ENCODE assay signal across 9 cellular contexts in genomic region chr4:42396361-42397255, GRCh38. TPM values are rescaled to one million over a fixed set of nuclear protein-coding genes. Genes with fewer than 3 reads are reported as not detected.
DNase-seq lines count a peak whose midpoint lies in the region; ATAC-seq and TF ChIP-seq lines count a peak whose summit lies in the region.
"Had no signal": no experiment of that assay in that cellular context is flagged by ENCODE, and none has a peak within 500 bp of the region (broad histone marks: within the 10 kb centered on the region; RNA-seq: fewer than 3 reads in every experiment).

No MANE protein-coding gene starts in this region.

- no peaks in the 10 kb centered on the region for H3K9me3 ChIP-seq in neural cell (ENCODE audit: low read length)

- H2AFZ ChIP-seq in neural cell (ENCODE audit: low read depth, low read length): no peak overlapping the region

- H3K4me2 ChIP-seq in neural cell (ENCODE audit: low read length): peak overlapping the region; percentile 39

- no peaks in the 10 kb centered on the region for H3K36me3 ChIP-seq in neural cell (ENCODE audit: insufficient read depth, low read length)

- TF ChIP-seq CTCF in coronary artery (IDR thresholded peaks at IDR 0.05) (no peak), neural cell (IDR thresholded peaks at IDR 0.05; ENCODE audit: poor library complexity, severe bottlenecking) (no peak)

- ATAC-seq in HG03025 (IDR thresholded peaks at IDR 0.05; ENCODE audit: low FRiP score, unreplicated experiment): peak; percentile 22

- H3F3A ChIP-seq in neural cell (ENCODE audit: insufficient read depth, low read length, poor library complexity, severe bottlenecking): no peaks in the 10 kb centered on the region

- H3K79me2 ChIP-seq in neural cell (replicated peaks; ENCODE audit: insufficient read depth, low read length): no peaks in the 10 kb centered on the region

- H3K4me3 ChIP-seq in coronary artery: peak overlapping the region; percentile 83
- peak overlapping the region; percentile 83 for H3K4me3 ChIP-seq in neural cell (ENCODE audit: low read length)

- DNase-seq in COLO668 (lab: John Stamatoyannopoulos, UW; ENCODE audit: unreplicated experiment): peak; percentile 34
- no peak for DNase-seq in coronary artery (ENCODE audit: low spot score)
- DNase-seq in NCI-H1048 (lab: John Stamatoyannopoulos, UW): no peak
- DNase-seq in stimulated activated CD8-positive, alpha-beta memory T cell treated with anti-CD3 and anti-CD28 coated beads, Interleukin-4, amount 100 ng/mL, for 48 hours: no peak
- DNase-seq in NCI-H1417 treated with DMSO at 0.1 percent for 48 hours (lab: John Stamatoyannopoulos, UW): no peak
- no peak for DNase-seq in COR-L47 (lab: John Stamatoyannopoulos, UW)
- DNase-seq: stimulated activated CD4-positive, alpha-beta T cell treated with anti-CD3 and anti-CD28 coated beads, Interleukin-4, amount 100 ng/mL, for 24 hours had no signal

- no peaks in the 10 kb centered on the region for H3K9me2 ChIP-seq in neural cell (ENCODE audit: insufficient read depth, low read length)

- no peak for TF ChIP-seq RAD21 in neural cell (conservative IDR thresholded peaks at IDR 0.05)

- no peaks in the 10 kb centered on the region for H4K20me1 ChIP-seq in neural cell (ENCODE audit: insufficient read depth)

- no peak for TF ChIP-seq EP300 in neural cell (conservative IDR thresholded peaks at IDR 0.05; ENCODE audit: poor library complexity, severe bottlenecking)

- no peak overlapping the region for H3K27ac ChIP-seq in coronary artery
- no peak overlapping the region for H3K27ac ChIP-seq in neural cell (ENCODE audit: low read length)

- H3K27me3 ChIP-seq in neural cell (ENCODE audit: insufficient read depth, low read depth, low read length): peaks cover 71% of the 10 kb centered on the region

- no peak overlapping the region for H3K9ac ChIP-seq in neural cell (ENCODE audit: low read length)

TF ChIP-seq in neural cell, 6 proteins besides CTCF, POLR2A, EP300 and RAD21:
- peak; percentile 34 for TF ChIP-seq EZH2 (IDR thresholded peaks at IDR 0.05; ENCODE audit: borderline replicate concordance, insufficient read depth, low read length, poor library complexity, severe bottlenecking)
- TF ChIP-seq POLR2AphosphoS5 (IDR thresholded peaks at IDR 0.05): peak; percentile 31
- no peak for TF ChIP-seq SMC3 (conservative IDR thresholded peaks at IDR 0.05; ENCODE audit: poor library complexity)
- TF ChIP-seq, protein P1, sequence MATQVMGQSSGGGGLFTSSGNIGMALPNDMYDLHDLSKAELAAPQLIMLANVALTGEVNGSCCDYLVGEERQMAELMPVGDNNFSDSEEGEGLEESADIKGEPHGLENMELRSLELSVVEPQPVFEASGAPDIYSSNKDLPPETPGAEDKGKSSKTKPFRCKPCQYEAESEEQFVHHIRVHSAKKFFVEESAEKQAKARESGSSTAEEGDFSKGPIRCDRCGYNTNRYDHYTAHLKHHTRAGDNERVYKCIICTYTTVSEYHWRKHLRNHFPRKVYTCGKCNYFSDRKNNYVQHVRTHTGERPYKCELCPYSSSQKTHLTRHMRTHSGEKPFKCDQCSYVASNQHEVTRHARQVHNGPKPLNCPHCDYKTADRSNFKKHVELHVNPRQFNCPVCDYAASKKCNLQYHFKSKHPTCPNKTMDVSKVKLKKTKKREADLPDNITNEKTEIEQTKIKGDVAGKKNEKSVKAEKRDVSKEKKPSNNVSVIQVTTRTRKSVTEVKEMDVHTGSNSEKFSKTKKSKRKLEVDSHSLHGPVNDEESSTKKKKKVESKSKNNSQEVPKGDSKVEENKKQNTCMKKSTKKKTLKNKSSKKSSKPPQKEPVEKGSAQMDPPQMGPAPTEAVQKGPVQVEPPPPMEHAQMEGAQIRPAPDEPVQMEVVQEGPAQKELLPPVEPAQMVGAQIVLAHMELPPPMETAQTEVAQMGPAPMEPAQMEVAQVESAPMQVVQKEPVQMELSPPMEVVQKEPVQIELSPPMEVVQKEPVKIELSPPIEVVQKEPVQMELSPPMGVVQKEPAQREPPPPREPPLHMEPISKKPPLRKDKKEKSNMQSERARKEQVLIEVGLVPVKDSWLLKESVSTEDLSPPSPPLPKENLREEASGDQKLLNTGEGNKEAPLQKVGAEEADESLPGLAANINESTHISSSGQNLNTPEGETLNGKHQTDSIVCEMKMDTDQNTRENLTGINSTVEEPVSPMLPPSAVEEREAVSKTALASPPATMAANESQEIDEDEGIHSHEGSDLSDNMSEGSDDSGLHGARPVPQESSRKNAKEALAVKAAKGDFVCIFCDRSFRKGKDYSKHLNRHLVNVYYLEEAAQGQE (IDR thresholded peaks at IDR 0.05; ENCODE audit: borderline replicate concordance): no peak
- TF ChIP-seq MXI1 (conservative IDR thresholded peaks at IDR 0.05; ENCODE audit: poor library complexity, severe bottlenecking): no peak
- no peak for TF ChIP-seq TAF1 (IDR thresholded peaks at IDR 0.05; ENCODE audit: low read depth)
TF ChIP-seq in neural cell: peak in this region for 2.

RNA-seq across cellular contexts. Expression of gene SHISA3, which starts 0.7 kb away (rescaled TPM):
- polyA plus RNA-seq in neural cell: not detected in 2 replicates
- not detected in 2 replicates for polyA minus RNA-seq in neural cell
